In genomic region chr5:173890195-173890951, GRCh38 we compare ENCODE assay signal across 8 cellular contexts. TPM values are rescaled to one million over a fixed set of nuclear protein-coding genes. Genes with fewer than 3 reads are reported as not detected.
DNase-seq lines count a peak whose midpoint lies in the region; ATAC-seq and TF ChIP-seq lines count a peak whose summit lies in the region.

No MANE protein-coding gene starts in this region.

- no peak overlapping the region for H4K5ac ChIP-seq in mesendoderm (ENCODE audit: low read length)

- no peak overlapping the region for H4K8ac ChIP-seq in mesendoderm (ENCODE audit: low read depth, low read length)

- DNase-seq in NCI-H1694 (lab: John Stamatoyannopoulos, UW) (peak; percentile 40), NCI-H1694 treated with DMSO at 0.1 percent for 48 hours (lab: John Stamatoyannopoulos, UW) (no peak), mesendoderm (peak; percentile 57), upper lobe of left lung (peak in 1 of 2 donors; percentile 31), GF-D8 (lab: John Stamatoyannopoulos, UW) (no peak)

- H4K20me1 ChIP-seq in OCI-LY3 (ENCODE audit: insufficient read depth, low read length): no peaks in the 10 kb centered on the region

- no peaks in the 10 kb centered on the region for H3K9me3 ChIP-seq in OCI-LY3 (ENCODE audit: insufficient read depth, low read length)
- no peaks in the 10 kb centered on the region for H3K9me3 ChIP-seq in upper lobe of left lung

- no peak overlapping the region for H3K4ac ChIP-seq in mesendoderm (ENCODE audit: low read depth, low read length)

- H2BK15ac ChIP-seq in mesendoderm (replicated peaks; ENCODE audit: low read depth): no peak overlapping the region

- H3K36me3 ChIP-seq in OCI-LY3 (replicated peaks; ENCODE audit: low read depth, low read length) (no peaks in the 10 kb centered on the region), mesendoderm (ENCODE audit: control insufficient read depth, insufficient read depth, low read length) (no peaks in the 10 kb centered on the region), upper lobe of left lung (peaks cover 0 to 2% (median 0%) of the 10 kb centered on the region in 4 donors)

- H3K56ac ChIP-seq in mesendoderm (ENCODE audit: low read length): peak overlapping the region; percentile 44

- no peak overlapping the region for H2AK5ac ChIP-seq in mesendoderm (ENCODE audit: low read length)

- ATAC-seq in upper lobe of left lung (ENCODE audit: low FRiP score in 2 of 2) (no peak), GM21526 (IDR thresholded peaks at IDR 0.05; ENCODE audit: low FRiP score, unreplicated experiment) (no peak)

- H3K27ac ChIP-seq in OCI-LY3 (ENCODE audit: low read length): no peak overlapping the region
- peak overlapping the region; percentile 91 for H3K27ac ChIP-seq in cingulate gyrus (ENCODE audit: low read depth, low read length)
- H3K27ac ChIP-seq in mesendoderm (ENCODE audit: low read depth, low read length): no peak overlapping the region
- peak overlapping the region; percentile 66 to 95 (median 93) for H3K27ac ChIP-seq in upper lobe of left lung

- no peak overlapping the region for H2BK5ac ChIP-seq in mesendoderm (ENCODE audit: low read length)

- H3K4me1 ChIP-seq in OCI-LY3 (ENCODE audit: low read length): peaks cover 61% of the 10 kb centered on the region
- peaks cover 1% of the 10 kb centered on the region for H3K4me1 ChIP-seq in mesendoderm (ENCODE audit: control insufficient read depth, low read depth, low read length)
- peaks cover 29 to 76% (median 46%) of the 10 kb centered on the region in 4 donors for H3K4me1 ChIP-seq in upper lobe of left lung

- no peak for TF ChIP-seq EP300 in upper lobe of left lung (IDR thresholded peaks at IDR 0.05)

- H3K18ac ChIP-seq in mesendoderm (ENCODE audit: low read length): peak overlapping the region; percentile 26

- H3K9ac ChIP-seq in OCI-LY3 (ENCODE audit: low read length) (no peak overlapping the region), mesendoderm (ENCODE audit: low read length) (no peak overlapping the region)

- no peak overlapping the region for H2BK120ac ChIP-seq in mesendoderm (ENCODE audit: low read depth, low read length)

- no peaks in the 10 kb centered on the region for H3K79me1 ChIP-seq in mesendoderm (ENCODE audit: low read length)

- peaks cover 10% of the 10 kb centered on the region; the same call in 1 of the 2 replicates for H3K27me3 ChIP-seq in OCI-LY3 (ENCODE audit: low read depth, low read length)
- no peaks in the 10 kb centered on the region for H3K27me3 ChIP-seq in mesendoderm (ENCODE audit: insufficient read depth, low read length, poor library complexity)
- H3K27me3 ChIP-seq in upper lobe of left lung: no peaks in the 10 kb centered on the region

- H3K4me3 ChIP-seq in OCI-LY3 (ENCODE audit: low read length) (peak overlapping the region; percentile 3; the same call in 1 of the 2 replicates), mesendoderm (ENCODE audit: low read length) (no peak overlapping the region), upper lobe of left lung (peak overlapping the region; percentile 19 to 72 (median 64))

- no peak for TF ChIP-seq POLR2A in upper lobe of left lung (IDR thresholded peaks at IDR 0.05)

- H3K79me2 ChIP-seq in OCI-LY3 (ENCODE audit: low read length): no peaks in the 10 kb centered on the region
- H3K79me2 ChIP-seq in mesendoderm (ENCODE audit: control insufficient read depth, insufficient read depth, low read length): no peaks in the 10 kb centered on the region

- H2AFZ ChIP-seq in OCI-LY3 (ENCODE audit: low read depth, low read length): no peak overlapping the region

- no peak overlapping the region for H3K23ac ChIP-seq in mesendoderm (ENCODE audit: low read length)

- H3K4me2 ChIP-seq in OCI-LY3 (ENCODE audit: low read length) (peak overlapping the region; percentile 6; the same call in 1 of the 2 replicates), mesendoderm (ENCODE audit: low read length) (peak overlapping the region; percentile 13)

- TF ChIP-seq CTCF in OCI-LY3 (IDR thresholded peaks at IDR 0.05; ENCODE audit: low read depth, low read length): no peak
- TF ChIP-seq CTCF in upper lobe of left lung (IDR thresholded peaks at IDR 0.05): no peak

- no CpG with 5 or more reads among the region's 19 CpGs for WGBS in mesendoderm (ENCODE audit: extremely low coverage, insufficient coverage, low lambda C conversion rate)
- 27 to 32% methylated on average over 15 to 19 of the region's 19 CpGs for WGBS in upper lobe of left lung, 2 donors

RNA-seq across cellular contexts. Expression of gene CPEB4, which starts 2.2 kb away (rescaled TPM):
- 2.4 TPM for polyA plus RNA-seq in mesendoderm (2013, experiment 1 of 2)
- polyA plus RNA-seq in mesendoderm (2013, experiment 2 of 2): 2.4 TPM
- 10 to 100 TPM; 52.6 to 96.4 (median 62.0) TPM for total RNA-seq in upper lobe of left lung

Comparison
In these comparisons a context has a peak if more than half of its experiments do, and no peak if none do; other contexts are left out.
1. DNase-seq: peak in NCI-H1694 (single experiment) and mesendoderm (single experiment); none in NCI-H1694 treated with DMSO at 0.1 percent for 48 hours (single experiment) and GF-D8 (single experiment).
2. H3K27ac ChIP-seq: peak in cingulate gyrus (single experiment) and upper lobe of left lung (4 of 4); none in OCI-LY3 (single experiment) and mesendoderm (single experiment).